In the genomic region with DNA sequence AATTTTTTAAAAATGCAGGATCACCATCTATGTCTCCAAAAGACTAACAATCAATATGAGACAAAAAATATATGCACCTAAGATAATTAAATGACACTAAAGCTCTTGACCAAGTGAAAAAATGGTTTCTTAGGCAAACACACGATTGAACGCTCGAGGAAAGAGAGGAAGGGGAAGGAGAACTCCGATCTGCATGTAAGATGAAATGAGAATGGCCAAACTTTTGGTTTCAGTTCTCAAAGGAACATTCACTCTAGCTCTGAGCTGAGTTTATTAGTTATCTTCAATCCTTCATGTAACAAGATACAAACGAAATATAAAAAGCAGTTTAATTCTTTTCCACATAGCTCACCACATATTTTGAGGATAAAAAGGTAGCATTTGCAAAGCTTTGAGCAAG, we compare ENCODE assay signal across 17 cellular contexts. TPM values are rescaled to one million over a fixed set of nuclear protein-coding genes. Genes with fewer than 3 reads are reported as not detected.
A peak's percentile ranks its signal among the peaks of the same experiment; 100 is the strongest.
DNase-seq lines count a peak whose midpoint lies in the region; TF ChIP-seq lines count a peak whose summit lies in the region.
"Had no signal": no experiment of that assay in that cellular context is flagged by ENCODE, and none has a peak within 500 bp of the region (broad histone marks: within the 10 kb centered on the region; RNA-seq: fewer than 3 reads in every experiment).

No MANE protein-coding gene starts in this region.

- H3K27ac Mint-ChIP-seq in MCF 10A (ENCODE audit: low read depth, unreplicated experiment): no peak overlapping the region
- H3K27ac Mint-ChIP-seq: stimulated activated effector memory CD8-positive, alpha-beta T cell treated with anti-CD3 and anti-CD28 coated beads, Interleukin-12 subunit alpha, Interleukin-12 subunit beta, amount 100 ng/mL, for 72 hours had no signal

- no peak for TF ChIP-seq POLR2A in esophagus squamous epithelium (IDR thresholded peaks at IDR 0.05)

- no peaks in the 10 kb centered on the region for H3K27me3 Mint-ChIP-seq in MCF 10A (ENCODE audit: insufficient read depth, unreplicated experiment)

- no peak for TF ChIP-seq CTCF in GM13977 (IDR thresholded peaks at IDR 0.05; ENCODE audit: extremely low read depth, insufficient read depth, missing control alignments)
- TF ChIP-seq CTCF in esophagus squamous epithelium (IDR thresholded peaks at IDR 0.05): no peak
- TF ChIP-seq CTCF in MCF 10A (IDR thresholded peaks at IDR 0.05; ENCODE audit: unreplicated experiment): no peak

- WGBS in esophagus squamous epithelium, 2 donors: 56 to 65% methylated on average over 5 of the region's 5 CpGs

- peaks cover 0 to 12% (median 0%) of the 10 kb centered on the region in 11 experiments; a peak in 4 of 22 replicates for H4K20me1 ChIP-seq in BLaER1 treated with 17β-estradiol and CSF1 and Interleukin-3, amounts not matched to agents 10 nM and 100 nM

- no peaks in the 10 kb centered on the region for H3K9me3 ChIP-seq in BLaER1 treated with 17β-estradiol and CSF1 and Interleukin-3, amounts not matched to agents 10 nM and 100 nM (replicated peaks in 1 of 11)
- no peaks in the 10 kb centered on the region for H3K9me3 ChIP-seq in esophagus squamous epithelium
- H3K9me3 ChIP-seq: ascending aorta, right lobe of liver, uterus had no signal

- POLR2A ChIA-PET in MCF 10A (lab: Yijun Ruan, JAX): no interaction called here

- peaks cover 39 to 71% (median 47%) of the 10 kb centered on the region in 10 experiments for H3K4me1 ChIP-seq in BLaER1 treated with 17β-estradiol and CSF1 and Interleukin-3, amounts not matched to agents 10 nM and 100 nM
- H3K4me1 ChIP-seq in esophagus squamous epithelium: peaks cover 6 to 15% (median 8%) of the 10 kb centered on the region in 3 donors
- H3K4me1 ChIP-seq: right lobe of liver, uterus had no signal

- CTCF ChIA-PET in MCF 10A (lab: Yijun Ruan, JAX): interaction anchor here (0.6 kb wide), 2 partner anchors 520 to 872 kb away, joined by 4 to 6 read pairs; no protein-coding TSS in a partner anchor

- H3K4me3 Mint-ChIP-seq in MCF 10A (ENCODE audit: unreplicated experiment): no peak overlapping the region
- H3K4me3 Mint-ChIP-seq: stimulated activated effector memory CD8-positive, alpha-beta T cell treated with anti-CD3 and anti-CD28 coated beads, Interleukin-12 subunit alpha, Interleukin-12 subunit beta, amount 100 ng/mL, for 72 hours had no signal

- H3K9ac ChIP-seq in BLaER1 treated with 17β-estradiol and CSF1 and Interleukin-3, amounts not matched to agents 10 nM and 100 nM: peak overlapping the region in 1 of 11 experiments; percentile 22; a peak in 1 of 22 replicates

- H3K9me3 Mint-ChIP-seq in MCF 10A (ENCODE audit: unreplicated experiment): no peaks in the 10 kb centered on the region
- H3K9me3 Mint-ChIP-seq: stimulated activated effector memory CD8-positive, alpha-beta T cell treated with anti-CD3 and anti-CD28 coated beads, Interleukin-12 subunit alpha, Interleukin-12 subunit beta, amount 100 ng/mL, for 72 hours had no signal

- peak overlapping the region in 2 of 10 experiments; percentile 2 to 25; a peak in 1 of 20 replicates for H3K4me3 ChIP-seq in BLaER1 treated with 17β-estradiol and CSF1 and Interleukin-3, amounts not matched to agents 10 nM and 100 nM
- H3K4me3 ChIP-seq in esophagus squamous epithelium: peak overlapping the region in 1 of 4 donors; percentile 5
- H3K4me3 ChIP-seq: ascending aorta, right lobe of liver, uterus had no signal

- in situ Hi-C loops in GM13977 (cut with MboI; ENCODE audit: low pct_unique_long_range_greater_than_20kb, low sequenced_read_pairs, unreplicated experiment): no loop called here

- peaks cover 0 to 26% (median 17%) of the 10 kb centered on the region in 11 experiments; a peak in 15 of 22 replicates for H3K36me3 ChIP-seq in BLaER1 treated with 17β-estradiol and CSF1 and Interleukin-3, amounts not matched to agents 10 nM and 100 nM
- H3K36me3 ChIP-seq in esophagus squamous epithelium: no peaks in the 10 kb centered on the region
- H3K36me3 ChIP-seq: ascending aorta, right lobe of liver, uterus had no signal

- BruUV-seq in MCF 10A (replicated peaks; lab: Mats Ljungman, UMichigan): no TSS peak

- peaks cover 0 to 22% (median 0%) of the 10 kb centered on the region in 11 experiments; a peak in 5 of 22 replicates for H3K27me3 ChIP-seq in BLaER1 treated with 17β-estradiol and CSF1 and Interleukin-3, amounts not matched to agents 10 nM and 100 nM
- peaks cover 0 to 16% (median 0%) of the 10 kb centered on the region in 4 donors for H3K27me3 ChIP-seq in esophagus squamous epithelium
- H3K27me3 ChIP-seq: ascending aorta, uterus had no signal

- DNase-seq in GM13977 (ENCODE audit: low spot score) (peak; percentile 59), NAMALWA (ENCODE audit: low spot score) (peak; percentile 37), fibroblast of peridontal ligament (ENCODE audit: extremely low read depth) (peak; percentile 3), AG08395 (ENCODE audit: low spot score) (no peak), HUDEP-2 (lab: John Stamatoyannopoulos, UW; ENCODE audit: unreplicated experiment in 76 of 76) (no peak), esophagus squamous epithelium (lab: John Stamatoyannopoulos, UW) (no peak), MCF 10A (ENCODE audit: unreplicated experiment) (no peak)
- DNase-seq: activated CD4-positive, CD25-positive, alpha-beta regulatory T cell treated with anti-CD3 and anti-CD28 coated beads, Interleukin-2, amount 50 U/mL, for 72 hours; NCI-H1092 treated with DMSO at 0.1 percent for 48 hours; NCI-H2227 treated with DMSO at 0.1 percent for 48 hours; right lobe of liver; stimulated activated CD4-positive, alpha-beta T cell treated with anti-CD3 and anti-CD28 coated beads, Interleukin-4, amount 100 ng/mL, for 24 hours; uterus had no signal

- no peaks in the 10 kb centered on the region for H3K36me3 Mint-ChIP-seq in MCF 10A (ENCODE audit: insufficient read depth, unreplicated experiment)
- H3K36me3 Mint-ChIP-seq: stimulated activated effector memory CD8-positive, alpha-beta T cell treated with anti-CD3 and anti-CD28 coated beads, Interleukin-12 subunit alpha, Interleukin-12 subunit beta, amount 100 ng/mL, for 72 hours had no signal

- intact Hi-C loops in esophagus squamous epithelium (cut with DNase I) (no loop called here), MCF 10A (cut with micrococcal nuclease) (no loop called here)

- H3K27ac ChIP-seq in BLaER1 treated with 17β-estradiol and CSF1 and Interleukin-3, amounts not matched to agents 10 nM and 100 nM: peak overlapping the region in 3 of 11 experiments; percentile 4 to 28 (median 7); a peak in 2 of 22 replicates
- H3K27ac ChIP-seq in esophagus squamous epithelium: no peak overlapping the region
- H3K27ac ChIP-seq: ascending aorta, C4-2B, right lobe of liver, uterus had no signal

- H3K4me1 Mint-ChIP-seq in MCF 10A (ENCODE audit: insufficient read depth, unreplicated experiment): no peaks in the 10 kb centered on the region
- H3K4me1 Mint-ChIP-seq: stimulated activated effector memory CD8-positive, alpha-beta T cell treated with anti-CD3 and anti-CD28 coated beads, Interleukin-12 subunit alpha, Interleukin-12 subunit beta, amount 100 ng/mL, for 72 hours had no signal

- peak overlapping the region; percentile 22 to 98 (median 61); a peak in 21 of 22 replicates for H3K4me2 ChIP-seq in BLaER1 treated with 17β-estradiol and CSF1 and Interleukin-3, amounts not matched to agents 10 nM and 100 nM

RNA-seq across cellular contexts. Expression of a gene that starts 2.8 kb away (rescaled TPM):
- total RNA-seq in esophagus squamous epithelium (10 to 100 TPM; 13.0 to 32.6 (median 18.1) TPM), MCF 10A (2022) (77.9 and 87.1 TPM in 2 replicates)

RNA-seq across cellular contexts. Expression of a gene that starts 26.1 kb away (rescaled TPM):
- 10 to 100 TPM in 2 of 4 donors, 1 to 10 TPM in 2; 4.4 to 16.5 (median 10.3) TPM for total RNA-seq in esophagus squamous epithelium
- 7.1 and 10.8 TPM in 2 replicates for total RNA-seq in MCF 10A (2022)
- total RNA-seq: ascending aorta had no signal

Comparison
In these comparisons a context has a peak if more than half of its experiments do, and no peak if none do; other contexts are left out.
1. DNase-seq: peak in GM13977 (single experiment), NAMALWA (single experiment) and fibroblast of peridontal ligament (single experiment); none in AG08395 (single experiment), HUDEP-2 (0 of 76), esophagus squamous epithelium (single experiment) and MCF 10A (single experiment).